8 cellular contexts compared by ENCODE assay signal in genomic region chr11:10307022-10307410, GRCh38. TPM values are rescaled to one million over a fixed set of nuclear protein-coding genes. Genes with fewer than 3 reads are reported as not detected.
A peak's percentile ranks its signal among the peaks of the same experiment; 100 is the strongest.
DNase-seq lines count a peak whose midpoint lies in the region; FAIRE-seq and TF ChIP-seq lines count a peak whose summit lies in the region.

No MANE protein-coding gene starts in this region.

- H4K20me1 ChIP-seq in OCI-LY7 (ENCODE audit: insufficient read depth, low read length) (no peaks in the 10 kb centered on the region), fibroblast of lung (ENCODE audit: control insufficient read depth, extremely low read depth, insufficient read depth, low read length) (no peaks in the 10 kb centered on the region), Karpas-422 (ENCODE audit: insufficient read depth, low read depth, low read length) (no peaks in the 10 kb centered on the region)

- H3K4me2 ChIP-seq in OCI-LY7 (ENCODE audit: low read length), result peak overlapping the region; percentile 76
- H3K4me2 ChIP-seq in fibroblast of lung (ENCODE audit: extremely low read depth, insufficient read depth, low read length), result peak overlapping the region; percentile 44
- H3K4me2 ChIP-seq in Karpas-422 (ENCODE audit: low read depth, low read length, poor library complexity, severe bottlenecking), result no peak overlapping the region

- H3K9me3 ChIP-seq in OCI-LY7 (ENCODE audit: low read length) (no peaks in the 10 kb centered on the region; the same call in 1 of the 2 replicates), fibroblast of lung (ENCODE audit: control insufficient read depth, insufficient read depth, low read depth, low read length) (no peaks in the 10 kb centered on the region), Karpas-422 (ENCODE audit: low read length) (no peaks in the 10 kb centered on the region)

- H2AFZ ChIP-seq in OCI-LY7 (ENCODE audit: low read length) (peak overlapping the region; percentile 64; the same call in 1 of the 2 replicates), fibroblast of lung (ENCODE audit: low read length) (no peak overlapping the region), Karpas-422 (ENCODE audit: low read length) (no peak overlapping the region)

- H3K9ac ChIP-seq in fibroblast of lung (ENCODE audit: insufficient read depth, low read length), result peak overlapping the region; percentile 86
- no peak overlapping the region for H3K9ac ChIP-seq in Karpas-422 (ENCODE audit: low read length)

- POLR2A ChIA-PET in OCI-LY7 (lab: Charles Lee), result no interaction called here

- CTCF ChIA-PET in OCI-LY7 (lab: Charles Lee; ENCODE audit: unreplicated experiment), result no interaction called here

- H3K4me1 ChIP-seq in OCI-LY7 (ENCODE audit: insufficient read depth, low read length, poor library complexity, severe bottlenecking) (peaks cover 91% of the 10 kb centered on the region), fibroblast of lung (ENCODE audit: control insufficient read depth, extremely low read depth, insufficient read depth, low read length) (no peaks in the 10 kb centered on the region), Karpas-422 (ENCODE audit: low read length) (peaks cover 32% of the 10 kb centered on the region)

- in situ Hi-C loops in GM13976 (cut with MboI; ENCODE audit: low sequenced_read_pairs, unreplicated experiment), result loop anchor here (25.0 kb wide), 2 partner anchors 320 to 445 kb away; no protein-coding TSS in a partner anchor

- no peaks in the 10 kb centered on the region for H3K9me2 ChIP-seq in OCI-LY7 (ENCODE audit: insufficient read depth, low read length)
- no peaks in the 10 kb centered on the region for H3K9me2 ChIP-seq in Karpas-422 (replicated peaks; ENCODE audit: insufficient read depth, low read length)

- H3K27me3 ChIP-seq in fibroblast of lung (ENCODE audit: control insufficient read depth, insufficient read depth, low read length) (no peaks in the 10 kb centered on the region), Karpas-422 (ENCODE audit: low read length) (no peaks in the 10 kb centered on the region)

- no peaks in the 10 kb centered on the region for H3K79me2 ChIP-seq in OCI-LY7 (ENCODE audit: insufficient read depth, low read depth, low read length)
- H3K79me2 ChIP-seq in fibroblast of lung (ENCODE audit: control insufficient read depth, insufficient read depth, low read length), result peaks cover 49% of the 10 kb centered on the region
- H3K79me2 ChIP-seq in Karpas-422 (ENCODE audit: low read length), result no peaks in the 10 kb centered on the region

- BruUV-seq in OCI-LY7 (replicated peaks; lab: Mats Ljungman, UMichigan), result no TSS peak

- FAIRE-seq in GM19239 (lab: Jason Lieb, UNC), result peak; percentile 23

- no peak for TF ChIP-seq CTCF in OCI-LY7 (conservative IDR thresholded peaks at IDR 0.05; ENCODE audit: low read length)
- no peak for TF ChIP-seq CTCF in fibroblast of lung (conservative IDR thresholded peaks at IDR 0.05 in 1 of 2, IDR thresholded peaks at IDR 0.05 in 1 of 2; ENCODE audit: low read depth in 1 of 2, low read length in 2 of 2)
- TF ChIP-seq CTCF in GM13976 (IDR thresholded peaks at IDR 0.05; ENCODE audit: borderline replicate concordance, control extremely low read depth, extremely low read depth, insufficient read depth, missing control alignments), result no peak

- H3K4me3 ChIP-seq in OCI-LY7 (ENCODE audit: low read depth, low read length, poor library complexity, severe bottlenecking), result peak overlapping the region; percentile 62
- peak overlapping the region; percentile 67 to 98 (median 87) for H3K4me3 ChIP-seq in fibroblast of lung (replicated peaks in 1 of 4; ENCODE audit: control extremely low read depth in 1 of 4, insufficient read depth in 1 of 4, low read depth in 3 of 4, low read length in 4 of 4)
- no peak overlapping the region for H3K4me3 ChIP-seq in Karpas-422 (ENCODE audit: low read length)

- DNase-seq in GM19239 (ENCODE audit: insufficient read length, low spot score) (no peak), OCI-LY7 (ENCODE audit: low spot score) (no peak), fibroblast of lung (ENCODE audit: low read depth in 2 of 2) (peak in 1 of 2 donors; percentile 52), renal cortical epithelial cell (ENCODE audit: low read depth) (peak; percentile 74), AG20443 (ENCODE audit: low spot score) (no peak), NCI-H2196 treated with DMSO at 0.1 percent for 48 hours (lab: John Stamatoyannopoulos, UW; ENCODE audit: unreplicated experiment) (no peak), Karpas-422 (no peak), GM13976 (ENCODE audit: low spot score) (no peak)

- H3K27ac ChIP-seq in OCI-LY7 (ENCODE audit: low read depth, low read length, poor library complexity, severe bottlenecking) (no peak overlapping the region), fibroblast of lung (ENCODE audit: insufficient read depth, low read length) (peak overlapping the region; percentile 74), Karpas-422 (ENCODE audit: low read length) (no peak overlapping the region)

- H3K36me3 ChIP-seq in OCI-LY7 (ENCODE audit: insufficient read depth, low read length), result no peaks in the 10 kb centered on the region; the same call in 1 of the 2 replicates
- peaks cover 15% of the 10 kb centered on the region for H3K36me3 ChIP-seq in fibroblast of lung (ENCODE audit: control insufficient read depth, insufficient read depth, low read length)
- H3K36me3 ChIP-seq in Karpas-422 (ENCODE audit: insufficient read depth, low read length), result no peaks in the 10 kb centered on the region

- intact Hi-C loops in OCI-LY7 (cut with micrococcal nuclease; ENCODE audit: unreplicated experiment), result loop anchor here (1.0 to 2.0 kb wide), 3 partner anchors 99 to 548 kb away; no protein-coding TSS in a partner anchor

RNA-seq across cellular contexts. Expression of gene ADM, which starts 2.1 kb away (rescaled TPM):
- 4.9 and 5.9 TPM in 2 replicates for total RNA-seq in OCI-LY7 (2014; rRNA removed; shearing (Covaris generic))
- 0.20 and 0.46 TPM in 2 replicates for total RNA-seq in OCI-LY7 (2022)
- 490 and 1,010 TPM in 2 replicates for total RNA-seq in fibroblast of lung
- polyA plus RNA-seq in fibroblast of lung, result 546 and 989 TPM in 2 replicates
- 567 and 1,325 TPM in 2 replicates for polyA plus RNA-seq in fibroblast of lung (2012)
- polyA minus RNA-seq in fibroblast of lung (ENCODE audit: low replicate concordance), result 475 and 934 TPM in 2 replicates
- total RNA-seq in renal cortical epithelial cell, result 56.4 and 57.3 TPM in 2 replicates
- 0.43 TPM in 1 of 2 replicates, not detected in the other for total RNA-seq in Karpas-422 (2014; rRNA removed; shearing (Covaris generic); ENCODE audit: low replicate concordance)

RNA-seq across cellular contexts. Expression of gene SBF2, which starts 13.0 kb away (rescaled TPM):
- total RNA-seq in OCI-LY7 (2014; rRNA removed; shearing (Covaris generic)), result 12.4 and 14.3 TPM in 2 replicates
- total RNA-seq in OCI-LY7 (2022) (12.9 and 15.2 TPM in 2 replicates), fibroblast of lung (67.3 and 95.9 TPM in 2 replicates), renal cortical epithelial cell (31.6 and 51.4 TPM in 2 replicates)
- polyA plus RNA-seq in fibroblast of lung, result 45.7 and 69.4 TPM in 2 replicates
- 21.6 and 37.0 TPM in 2 replicates for polyA plus RNA-seq in fibroblast of lung (2012)
- 40.0 and 60.2 TPM in 2 replicates for polyA minus RNA-seq in fibroblast of lung (ENCODE audit: low replicate concordance)
- total RNA-seq in Karpas-422 (2014; rRNA removed; shearing (Covaris generic); ENCODE audit: low replicate concordance), result 7.6 and 13.8 TPM in 2 replicates
